ENCODE assay signal across 14 cellular contexts in genomic region chr22:19850482-19851109, GRCh38. TPM values are rescaled to one million over a fixed set of nuclear protein-coding genes. Genes with fewer than 3 reads are reported as not detected.
DNase-seq lines count a peak whose midpoint lies in the region; ATAC-seq, FAIRE-seq and TF ChIP-seq lines count a peak whose summit lies in the region.
"Had no signal": no experiment of that assay in that cellular context is flagged by ENCODE, and none has a peak within 500 bp of the region (broad histone marks: within the 10 kb centered on the region; RNA-seq: fewer than 3 reads in every experiment).

No MANE protein-coding gene starts in this region.

- POLR2A ChIA-PET in PC-9 (lab: Charles Lee; ENCODE audit: unreplicated experiment): no interaction called here

- H3K27me3 ChIP-seq in PC-9 (ENCODE audit: insufficient read depth, low read depth) (no peaks in the 10 kb centered on the region), keratinocyte (ENCODE audit: control insufficient read depth, extremely low read depth, insufficient read depth, low read length) (no peaks in the 10 kb centered on the region), suprapubic skin (no peaks in the 10 kb centered on the region), MG63 (no peaks in the 10 kb centered on the region)
- H3K27me3 ChIP-seq: sigmoid colon had no signal

- intact Hi-C loops in PC-9 (cut with micrococcal nuclease; ENCODE audit: unreplicated experiment): loop anchor here (5.0 kb wide), 1 partner anchor 83 kb away; no protein-coding TSS in a partner anchor

- no peak for FAIRE-seq in keratinocyte (lab: Jason Lieb, UNC)

- 67% methylated on average over 7 of the region's 11 CpGs for WGBS in suprapubic skin

- no peak for TF ChIP-seq POLR2A in suprapubic skin (IDR thresholded peaks at IDR 0.05)

- H3K9ac ChIP-seq in keratinocyte (ENCODE audit: control insufficient read depth, extremely low read depth, insufficient read depth, low read length): no peak overlapping the region

- CTCF ChIA-PET in PC-9 (lab: Charles Lee): no interaction called here

- dilution Hi-C loops in keratinocyte (cut with MboI; ENCODE audit: extremely low pct_ligation_motif_present, low sequenced_read_pairs): no loop called here

- peak; percentile 46 for DNase-seq in activated CD8-positive, alpha-beta memory T cell treated with anti-CD3 and anti-CD28 coated beads, Interleukin-2, amount 50 U/mL, for 48 hours
- no peak for DNase-seq in activated CD8-positive, alpha-beta memory T cell treated with anti-CD3 and anti-CD28 coated beads, Interleukin-2, amount 50 U/mL, for 4 hours
- DNase-seq in PC-9 (no peak), keratinocyte (ENCODE audit: low read depth, low spot score) (no peak), suprapubic skin (ENCODE audit: low spot score in 2 of 2) (no peak), MG63 (no peak), GM19240 (ENCODE audit: insufficient read length, low spot score) (no peak)
- DNase-seq: activated CD4-positive, CD25-positive, alpha-beta regulatory T cell treated with anti-CD3 and anti-CD28 coated beads, Interleukin-2, amount 50 U/mL, for 72 hours; GOT3; Karpas-422; NCI-H2029; NCI-H526 treated with DMSO at 0.1 percent for 48 hours had no signal

- TF ChIP-seq CTCF in PC-9 (conservative IDR thresholded peaks at IDR 0.05): no peak
- TF ChIP-seq CTCF in keratinocyte (optimal IDR thresholded peaks at IDR 0.05 in 1 of 3, IDR thresholded peaks at IDR 0.05 in 1 of 3, conservative IDR thresholded peaks at IDR 0.05 in 1 of 3; ENCODE audit: extremely low read depth in 1 of 3, insufficient read depth in 2 of 3, low read length in 3 of 3): no peak
- no peak for TF ChIP-seq CTCF in suprapubic skin (IDR thresholded peaks at IDR 0.05)

- no peak for ATAC-seq in HG02763 (IDR thresholded peaks at IDR 0.05; ENCODE audit: unreplicated experiment)

- H3K4me1 ChIP-seq in PC-9 (replicated peaks; ENCODE audit: insufficient read depth) (peaks cover 50% of the 10 kb centered on the region), keratinocyte (ENCODE audit: control insufficient read depth, extremely low read depth, insufficient read depth, low read length) (peaks cover 52% of the 10 kb centered on the region), suprapubic skin (peaks cover 68% of the 10 kb centered on the region)

- H3K36me3 ChIP-seq in PC-9 (ENCODE audit: low read depth): no peaks in the 10 kb centered on the region
- H3K36me3 ChIP-seq in keratinocyte (ENCODE audit: control insufficient read depth in 2 of 2, extremely low read depth in 1 of 2, insufficient read depth in 2 of 2, low read length in 2 of 2): peaks cover 14 to 28% of the 10 kb centered on the region in 2 experiments
- peaks cover 17% of the 10 kb centered on the region for H3K36me3 ChIP-seq in suprapubic skin
- H3K36me3 ChIP-seq in MG63: peaks cover 56% of the 10 kb centered on the region

- no peaks in the 10 kb centered on the region for H3K9me3 ChIP-seq in PC-9 (ENCODE audit: insufficient read depth, low read depth)
- H3K9me3 ChIP-seq in keratinocyte (ENCODE audit: control insufficient read depth, low read depth, low read length): no peaks in the 10 kb centered on the region
- no peaks in the 10 kb centered on the region for H3K9me3 ChIP-seq in suprapubic skin
- H3K9me3 ChIP-seq in MG63: no peaks in the 10 kb centered on the region
- H3K9me3 ChIP-seq: sigmoid colon had no signal

- H3K9me1 ChIP-seq in keratinocyte (ENCODE audit: control insufficient read depth, extremely low read depth, insufficient read depth, low read length): no peaks in the 10 kb centered on the region

- no peaks in the 10 kb centered on the region; the same call in 1 of the 2 replicates for H4K20me1 ChIP-seq in PC-9 (ENCODE audit: insufficient read depth)
- H4K20me1 ChIP-seq in keratinocyte (ENCODE audit: control insufficient read depth, extremely low read depth, insufficient read depth, low read length): peaks cover 9% of the 10 kb centered on the region

- H3K27ac ChIP-seq in PC-9 (peak overlapping the region; percentile 81), keratinocyte (ENCODE audit: control insufficient read depth, insufficient read depth, low read length) (no peak overlapping the region), suprapubic skin (peak overlapping the region; percentile 61)

- peaks cover 65% of the 10 kb centered on the region for H3K79me2 ChIP-seq in PC-9 (ENCODE audit: low read depth)
- peaks cover 52% of the 10 kb centered on the region for H3K79me2 ChIP-seq in keratinocyte (ENCODE audit: control insufficient read depth, insufficient read depth, low read length)

- TF ChIP-seq EP300 in suprapubic skin (IDR thresholded peaks at IDR 0.05): no peak

- no peaks in the 10 kb centered on the region for H3K9me2 ChIP-seq in PC-9 (ENCODE audit: insufficient read depth)

- no TSS peak for BruUV-seq in PC-9 (replicated peaks; lab: Mats Ljungman, UMichigan)

- H3K4me3 ChIP-seq in PC-9 (no peak overlapping the region; the same call in 1 of the 2 replicates), keratinocyte (ENCODE audit: control insufficient read depth in 2 of 3, extremely low read depth in 1 of 3, insufficient read depth in 2 of 3, low read depth in 1 of 3, low read length in 3 of 3) (no peak overlapping the region), suprapubic skin (peak overlapping the region; percentile 2), MG63 (no peak overlapping the region)
- H3K4me3 ChIP-seq: sigmoid colon had no signal

- H3K4me2 ChIP-seq in PC-9: peak overlapping the region; percentile 75
- peak overlapping the region; percentile 17 for H3K4me2 ChIP-seq in keratinocyte (ENCODE audit: control insufficient read depth, extremely low read depth, insufficient read depth, low read depth, low read length)

- H3F3A ChIP-seq in PC-9 (ENCODE audit: insufficient read depth, low read depth): peaks cover 15% of the 10 kb centered on the region

- H2AFZ ChIP-seq in PC-9 (no peak overlapping the region), keratinocyte (ENCODE audit: control insufficient read depth, low read length) (no peak overlapping the region)

RNA-seq across cellular contexts. Expression of gene GNB1L, which starts 4.1 kb away (rescaled TPM):
- total RNA-seq in PC-9 (2021) (10.3 and 13.9 TPM in 2 replicates), suprapubic skin (10 to 100 TPM in 3 of 4 donors, 1 to 10 TPM in 1; 6.3 to 14.6 (median 10.9) TPM)
- polyA plus RNA-seq in keratinocyte: 2.0 to 4.1 TPM (median 2.4 TPM) in 3 replicates
- polyA plus RNA-seq in keratinocyte (2011; ENCODE audit: low read depth): 5.8 TPM
- 1.2 and 2.9 TPM in 2 replicates for polyA plus RNA-seq in keratinocyte (2011; cell fraction: cytosol; rRNA removed)
- polyA plus RNA-seq in keratinocyte (2011; cell fraction: nucleus; rRNA removed): 1.8 and 2.1 TPM in 2 replicates
- polyA plus RNA-seq in keratinocyte (2012; ENCODE audit: low replicate concordance): 7.2 and 8.4 TPM in 2 replicates
- polyA minus RNA-seq in keratinocyte: 0.49 to 2.0 TPM (median 1.2 TPM) in 3 replicates
- 11.3 TPM for polyA minus RNA-seq in keratinocyte (2011; cell fraction: cytosol; rRNA and poly(A)+ RNA removed)
- polyA minus RNA-seq in keratinocyte (2011; cell fraction: nucleus; rRNA and poly(A)+ RNA removed): 2.2 and 3.4 TPM in 2 replicates
- total RNA-seq in MG63 (2014; rRNA removed; shearing (Covaris generic); ENCODE audit: low replicate concordance): 10.3 and 25.2 TPM in 2 replicates

RNA-seq across cellular contexts. Expression of gene RTL10, which starts 4.1 kb away (rescaled TPM):
- total RNA-seq in PC-9 (2021): 20.9 and 23.5 TPM in 2 replicates
- 12.9 to 23.4 TPM (median 18.2 TPM) in 3 replicates for polyA plus RNA-seq in keratinocyte
- polyA plus RNA-seq in keratinocyte (2011; ENCODE audit: low read depth): 6.1 TPM
- 9.3 and 14.5 TPM in 2 replicates for polyA plus RNA-seq in keratinocyte (2011; cell fraction: cytosol; rRNA removed)
- polyA plus RNA-seq in keratinocyte (2011; cell fraction: nucleus; rRNA removed): 32.8 and 44.8 TPM in 2 replicates
- polyA plus RNA-seq in keratinocyte (2012; ENCODE audit: low replicate concordance): 16.5 and 19.8 TPM in 2 replicates
- 26.9 to 120 TPM (median 32.7 TPM) in 3 replicates for polyA minus RNA-seq in keratinocyte
- polyA minus RNA-seq in keratinocyte (2011; cell fraction: cytosol; rRNA and poly(A)+ RNA removed): 13.6 TPM
- polyA minus RNA-seq in keratinocyte (2011; cell fraction: nucleus; rRNA and poly(A)+ RNA removed): 19.3 and 28.2 TPM in 2 replicates
- total RNA-seq in suprapubic skin: 10 to 100 TPM; 21.8 to 46.2 (median 32.4) TPM
- total RNA-seq in MG63 (2014; rRNA removed; shearing (Covaris generic); ENCODE audit: low replicate concordance): 3.7 and 7.2 TPM in 2 replicates
